ENCODE assay signal across 1 cellular context in genomic region chr16:4591706-4592470, GRCh38.
TF ChIP-seq lines count a peak whose summit lies in the region.

No MANE protein-coding gene starts in this region.

TF ChIP-seq in SK-N-SH treated with all-trans-retinoic acid at 6 μM for 48 hours, 23 proteins besides CTCF, POLR2A, EP300 and RAD21 (continued from another document):
- no peak for TF ChIP-seq ISL1 (CRISPR knock-in tag; IDR thresholded peaks at IDR 0.05)
- TF ChIP-seq TOX (CRISPR knock-in tag; IDR thresholded peaks at IDR 0.05; ENCODE audit: borderline replicate concordance) = no peak
- TF ChIP-seq SNAI2 (CRISPR knock-in tag; IDR thresholded peaks at IDR 0.05) = no peak
- no peak for TF ChIP-seq PPARA (CRISPR knock-in tag; IDR thresholded peaks at IDR 0.05; ENCODE audit: borderline replicate concordance)
- TF ChIP-seq ZC3H10 (CRISPR knock-in tag; IDR thresholded peaks at IDR 0.05) = no peak
- TF ChIP-seq TCF4 (CRISPR knock-in tag; IDR thresholded peaks at IDR 0.05; ENCODE audit: borderline replicate concordance) = no peak
TF ChIP-seq in SK-N-SH treated with all-trans-retinoic acid at 6 μM for 48 hours: peak in this region for 0.
